9 cellular contexts compared by ENCODE assay signal in genomic region chr12:1797011-1797901, GRCh38. TPM values are rescaled to one million over a fixed set of nuclear protein-coding genes. Genes with fewer than 3 reads are reported as not detected.
DNase-seq lines count a peak whose midpoint lies in the region; ATAC-seq and TF ChIP-seq lines count a peak whose summit lies in the region.
"Had no signal": no experiment of that assay in that cellular context is flagged by ENCODE, and none has a peak within 500 bp of the region (broad histone marks: within the 10 kb centered on the region; RNA-seq: fewer than 3 reads in every experiment).

No MANE protein-coding gene starts in this region.

- no peaks in the 10 kb centered on the region for H3F3A ChIP-seq in Loucy (ENCODE audit: low read depth)

- peak; percentile 87 for DNase-seq in activated effector memory CD4-positive, alpha-beta T cell treated with anti-CD3 and anti-CD28 coated beads, Interleukin-2, amount 50 U/mL, for 16 hours
- DNase-seq in left cardiac atrium, result peak; percentile 78
- peak; percentile 60 for DNase-seq in stimulated activated CD4-positive, alpha-beta T cell treated with anti-CD3 and anti-CD28 coated beads, Interleukin-12 subunit alpha, Interleukin-12 subunit beta, amount 100 ng/mL, for 4 hours
- no peak for DNase-seq in NCI-H524 treated with DMSO at 0.1 percent for 48 hours (lab: John Stamatoyannopoulos, UW)
- DNase-seq in kidney tubule cell (ENCODE audit: low spot score), result no peak
- DNase-seq in NCI-H2196 (lab: John Stamatoyannopoulos, UW; ENCODE audit: unreplicated experiment), result no peak

- TF ChIP-seq CTCF in Loucy (conservative IDR thresholded peaks at IDR 0.05; ENCODE audit: low read length), result no peak

- no peaks in the 10 kb centered on the region for H3K27me3 ChIP-seq in Loucy (ENCODE audit: insufficient read depth, low read length, poor library complexity, severe bottlenecking)

- no peak overlapping the region for H2AFZ ChIP-seq in Loucy (ENCODE audit: low read length)

- no peaks in the 10 kb centered on the region for H4K20me1 ChIP-seq in Loucy (ENCODE audit: insufficient read depth, low read length, poor library complexity, severe bottlenecking)

- peaks cover 4% of the 10 kb centered on the region for H3K4me1 ChIP-seq in Loucy (ENCODE audit: insufficient read depth, low read length, poor library complexity, severe bottlenecking)

- ATAC-seq in left cardiac atrium, result peak; percentile 34 to 59

- peak overlapping the region; percentile 71 for H3K4me2 ChIP-seq in Loucy (ENCODE audit: low read depth, low read length, poor library complexity, severe bottlenecking)

- peak overlapping the region; percentile 79 for H3K9ac ChIP-seq in Loucy (ENCODE audit: low read depth, low read length, poor library complexity, severe bottlenecking)

- TF ChIP-seq POLR2A in GM18951 (IDR thresholded peaks at IDR 0.05; ENCODE audit: extremely low read depth, insufficient read depth, insufficient read length), result peak; percentile 64

- no peaks in the 10 kb centered on the region for H3K9me3 ChIP-seq in Loucy (ENCODE audit: insufficient read depth, low read depth, low read length)

- no peaks in the 10 kb centered on the region for H3K9me2 ChIP-seq in Loucy (replicated peaks; ENCODE audit: low read depth, low read length)

- no peaks in the 10 kb centered on the region for H3K79me2 ChIP-seq in Loucy (ENCODE audit: insufficient read depth, low read length)

- in situ Hi-C loops in GM18951 (cut with MboI; ENCODE audit: low sequenced_read_pairs, unreplicated experiment), result no loop called here

- intact Hi-C loops in left cardiac atrium (cut with DNase I), result loop anchor here (2.0 to 10.0 kb wide), 2 partner anchors 142 to 238 kb away; no protein-coding TSS in a partner anchor

- peak overlapping the region; percentile 75 for H3K4me3 ChIP-seq in Loucy (ENCODE audit: low read length, poor library complexity, severe bottlenecking)

- H3K36me3 ChIP-seq in Loucy (ENCODE audit: insufficient read depth, low read length), result no peaks in the 10 kb centered on the region

RNA-seq across cellular contexts. Expression of gene LRTM2, which starts 23.1 kb away (rescaled TPM):
- not detected for total RNA-seq in left cardiac atrium
- total RNA-seq: activated CD8-positive, alpha-beta memory T cell treated with anti-CD3 and anti-CD28 coated beads for 36 hours had no signal

Comparison
In these comparisons a context has a peak if more than half of its experiments do, and no peak if none do; other contexts are left out.
1. DNase-seq: peak in activated effector memory CD4-positive, alpha-beta T cell treated with anti-CD3 and anti-CD28 coated beads, Interleukin-2, amount 50 U/mL, for 16 hours (single experiment), left cardiac atrium (single experiment) and stimulated activated CD4-positive, alpha-beta T cell treated with anti-CD3 and anti-CD28 coated beads, Interleukin-12 subunit alpha, Interleukin-12 subunit beta, amount 100 ng/mL, for 4 hours (single experiment); none in NCI-H524 treated with DMSO at 0.1 percent for 48 hours (single experiment), kidney tubule cell (single experiment) and NCI-H2196 (single experiment).